In the genomic region with DNA sequence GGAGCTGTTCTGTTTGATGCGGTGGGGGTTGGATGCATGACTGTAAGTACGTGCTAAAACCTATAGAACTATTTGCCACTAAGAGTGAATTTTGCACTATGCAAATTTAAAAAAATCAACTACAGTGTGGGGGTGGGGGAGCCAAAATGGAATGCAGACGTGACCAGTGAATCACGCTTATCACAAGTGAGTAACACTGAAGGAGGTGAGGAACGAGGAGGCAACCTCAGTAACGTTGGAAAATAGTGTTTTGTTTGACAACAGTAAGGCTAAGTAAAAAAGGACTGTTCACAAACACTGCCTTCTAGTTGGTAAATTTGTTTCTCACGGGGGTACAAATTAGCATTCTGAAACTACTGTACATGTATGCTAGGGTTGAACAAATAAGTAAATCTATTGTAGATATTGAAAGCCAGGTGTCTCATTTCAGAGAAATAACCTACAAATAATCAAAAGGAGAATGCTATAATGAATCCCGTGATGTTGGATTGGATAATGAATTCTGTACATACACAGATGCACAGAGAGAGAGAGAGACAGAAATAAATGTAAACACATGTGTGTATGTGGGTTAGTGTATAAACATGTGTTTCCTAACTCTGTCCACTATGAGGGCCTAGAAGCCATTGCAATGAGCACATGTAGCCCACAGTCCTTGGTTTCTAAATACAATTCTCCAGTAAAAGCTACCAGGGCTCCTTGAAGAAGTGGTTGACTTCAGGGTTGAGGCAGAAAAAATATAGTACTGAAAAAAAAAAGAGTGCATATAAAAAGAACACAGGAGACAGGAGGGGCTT, we compare ENCODE assay signal across 32 cellular contexts.
A peak's percentile ranks its signal among the peaks of the same experiment; 100 is the strongest.
DNase-seq lines count a peak whose midpoint lies in the region; ATAC-seq and TF ChIP-seq lines count a peak whose summit lies in the region.
"Had no signal": no experiment of that assay in that cellular context is flagged by ENCODE, and none has a peak within 500 bp of the region (broad histone marks: within the 10 kb centered on the region; RNA-seq: fewer than 3 reads in every experiment).

No MANE protein-coding gene starts in this region.

- POLR2A ChIA-PET in T-cell (lab: Charles Lee) = no interaction called here

- H3K27ac Mint-ChIP-seq in T-cell = no peak overlapping the region
- H3K27ac Mint-ChIP-seq: immature natural killer cell had no signal

- H3K79me1 ChIP-seq in mesenchymal stem cell (replicated peaks; ENCODE audit: low read length, poor library complexity, severe bottlenecking) = no peaks in the 10 kb centered on the region

- H2BK5ac ChIP-seq in mesenchymal stem cell (ENCODE audit: low read depth, low read length, poor library complexity, severe bottlenecking) = no peak overlapping the region

- no peak overlapping the region for H3K4me3 Mint-ChIP-seq in T-cell
- H3K4me3 Mint-ChIP-seq: immature natural killer cell, neural crest cell had no signal

- H3K36me3 ChIP-seq in SJSA1 (no peaks in the 10 kb centered on the region), mesenchymal stem cell (ENCODE audit: control insufficient read depth in 1 of 2, insufficient read depth in 2 of 2, low read depth in 1 of 2, low read length in 2 of 2) (no peaks in the 10 kb centered on the region)
- H3K36me3 ChIP-seq: BLaER1, esophagus squamous epithelium, HAP-1, left lung, pancreas, upper lobe of left lung, WERI-Rb-1 had no signal

- H3K4me2 ChIP-seq in mesenchymal stem cell (ENCODE audit: low read length, poor library complexity, severe bottlenecking) = no peak overlapping the region
- H3K4me2 ChIP-seq: BLaER1, PC-9 had no signal

- CTCF ChIA-PET in T-cell (lab: Charles Lee) = no interaction called here

- H3K36me3 Mint-ChIP-seq in T-cell = no peaks in the 10 kb centered on the region

- H3K4ac ChIP-seq in mesenchymal stem cell (ENCODE audit: low read depth in 1 of 2, low read length in 2 of 2) = no peak overlapping the region

- H3K23ac ChIP-seq in mesenchymal stem cell (ENCODE audit: low read length in 2 of 2) = no peak overlapping the region

- H3K4me1 ChIP-seq in SJSA1 (replicated peaks) (peaks cover 25% of the 10 kb centered on the region), mesenchymal stem cell (ENCODE audit: control insufficient read depth, insufficient read depth, low read depth, low read length) (peaks cover 2% of the 10 kb centered on the region)
- H3K4me1 ChIP-seq: BLaER1, esophagus squamous epithelium, HAP-1, left lung, pancreas, upper lobe of left lung had no signal

- no peak overlapping the region for H4K91ac ChIP-seq in mesenchymal stem cell (ENCODE audit: low read length)

- H3K27ac ChIP-seq in SJSA1 (peak overlapping the region; percentile 40), mesenchymal stem cell (ENCODE audit: low read length, poor library complexity, severe bottlenecking) (no peak overlapping the region)
- H3K27ac ChIP-seq: BLaER1, dorsolateral prefrontal cortex, esophagus squamous epithelium, left lung, pancreas, PC-9, skin epidermis, upper lobe of left lung, WERI-Rb-1 had no signal

- TF ChIP-seq CTCF in epithelial cell of esophagus (IDR thresholded peaks at IDR 0.05; ENCODE audit: insufficient read depth, low read depth, low read length, missing control alignments) = no peak

- H3K14ac ChIP-seq in mesenchymal stem cell (ENCODE audit: low read length in 2 of 2) = no peak overlapping the region

- H3K4me3 ChIP-seq in SJSA1 (no peak overlapping the region), epithelial cell of esophagus (ENCODE audit: low read length) (no peak overlapping the region), mesenchymal stem cell (ENCODE audit: insufficient read depth in 1 of 2, low read depth in 1 of 2, low read length in 2 of 2) (no peak overlapping the region)
- H3K4me3 ChIP-seq: BLaER1, dorsolateral prefrontal cortex, esophagus squamous epithelium, HAP-1, left lung, pancreas, PC-9, skin epidermis, upper lobe of left lung had no signal

- H2BK120ac ChIP-seq in mesenchymal stem cell (ENCODE audit: low read depth, low read length) = no peak overlapping the region

- peaks cover 18 to 28% (median 24%) of the 10 kb centered on the region in 3 donors for H3K9me3 Mint-ChIP-seq in T-cell

- H2BK12ac ChIP-seq in mesenchymal stem cell (ENCODE audit: low read length in 2 of 2) = no peak overlapping the region

- no peak overlapping the region for H3K18ac ChIP-seq in mesenchymal stem cell (ENCODE audit: low read depth in 1 of 2, low read length in 2 of 2)

- H3K27me3 ChIP-seq in SJSA1 (replicated peaks) = no peaks in the 10 kb centered on the region
- H3K27me3 ChIP-seq in mesenchymal stem cell (ENCODE audit: control insufficient read depth in 1 of 2, insufficient read depth in 1 of 2, low read length in 2 of 2) = peaks cover 3 to 20% of the 10 kb centered on the region in 2 experiments
- H3K27me3 ChIP-seq: BLaER1, dorsolateral prefrontal cortex, left lung, pancreas, upper lobe of left lung had no signal

- DNase-seq in HCEC 1CT = peak; percentile 32
- no peak for DNase-seq in SJSA1 (ENCODE audit: low read depth in 1 of 2, low spot score in 2 of 2)
- DNase-seq in epithelial cell of esophagus (ENCODE audit: low read depth) = peak; percentile 31
- peak; percentile 70 for DNase-seq in mesenchymal stem cell
- DNase-seq in NCI-H2029 (lab: John Stamatoyannopoulos, UW) = no peak
- DNase-seq in NCI-H510A treated with DMSO at 0.1 percent for 48 hours (lab: John Stamatoyannopoulos, UW) = no peak
- DNase-seq in T-cell = no peak
- DNase-seq in RKO (ENCODE audit: low spot score) = no peak
- DNase-seq: activated CD4-positive, alpha-beta T cell treated with anti-CD3 and anti-CD28 coated beads for 48 hours; activated CD8-positive, alpha-beta memory T cell treated with anti-CD3 and anti-CD28 coated beads for 24 hours; activated gamma-delta T cell treated with Interleukin-2 at 50 U/mL for 16 hours; esophagus squamous epithelium; immature natural killer cell; left lung; mesendoderm; NCI-H1105; NCI-H187; NCI-H526 treated with DMSO at 0.1 percent for 48 hours; NK-92 treated with Interleukin-12 subunit alpha and Interleukin-12 subunit beta, amount 100 ng/mL, for 24 hours; PC-9; retina; SHP77; stimulated activated naive CD4-positive, alpha-beta T cell; T1000; upper lobe of left lung; WERI-Rb-1 had no signal

- ATAC-seq in T-cell (replicated peaks in 1 of 4) = no peak
- ATAC-seq: left lung, pancreas had no signal

- H4K8ac ChIP-seq in mesenchymal stem cell (ENCODE audit: low read length) = no peak overlapping the region

- H3K9me3 ChIP-seq in SJSA1 (replicated peaks) (no peaks in the 10 kb centered on the region), mesenchymal stem cell (ENCODE audit: control insufficient read depth, low read length) (peaks cover 17% of the 10 kb centered on the region)
- H3K9me3 ChIP-seq: HAP-1, pancreas had no signal

- H2BK15ac ChIP-seq in mesenchymal stem cell (ENCODE audit: low read depth, poor library complexity, severe bottlenecking) = no peak overlapping the region

- peaks cover 9 to 15% of the 10 kb centered on the region in 2 donors for H3K27me3 Mint-ChIP-seq in T-cell

- H3K4me1 Mint-ChIP-seq in T-cell = no peaks in the 10 kb centered on the region
- H3K4me1 Mint-ChIP-seq: immature natural killer cell, neural crest cell had no signal

- WGBS in mesenchymal stem cell = 71% methylated on average over 5 of the region's 8 CpGs

- H3K9ac ChIP-seq in mesenchymal stem cell (ENCODE audit: low read length) = no peak overlapping the region
- H3K9ac ChIP-seq: BLaER1 had no signal

- no peak overlapping the region for H2AFZ ChIP-seq in mesenchymal stem cell (ENCODE audit: low read depth, low read length)
- H2AFZ ChIP-seq: PC-9 had no signal

- H2AK5ac ChIP-seq in mesenchymal stem cell (ENCODE audit: low read length, severe bottlenecking) = no peak overlapping the region

Comparison
In these comparisons a context has a peak if more than half of its experiments do, and no peak if none do; other contexts are left out.
1. DNase-seq: peak in HCEC 1CT (single experiment), epithelial cell of esophagus (single experiment) and mesenchymal stem cell (single experiment); none in SJSA1 (0 of 2), NCI-H2029 (single experiment), NCI-H510A treated with DMSO at 0.1 percent for 48 hours (single experiment), T-cell (0 of 34) and RKO (single experiment).